ENCODE assay signal across 1 cellular context in genomic region chr20:17645010-17645409, GRCh38.
TF ChIP-seq lines count a peak whose summit lies in the region.

No MANE protein-coding gene starts in this region.

TF ChIP-seq in HepG2, 621 proteins besides CTCF, POLR2A, EP300 and RAD21:
- TF ChIP-seq ZNF263 (CRISPR knock-in tag; IDR thresholded peaks at IDR 0.05) (0 out of 2 replicates have a peak, but pooled peaks have one; percentile 41), ZBTB40 (IDR thresholded peaks at IDR 0.05) (no peak), ZBTB40 (CRISPR knock-in tag; IDR thresholded peaks at IDR 0.05) (peak; percentile 72; the same call in 1 of the 2 replicates), IKZF5 (CRISPR knock-in tag; IDR thresholded peaks at IDR 0.05) (no peak)
TF ChIP-seq in HepG2: peak in this region for 2.
